ENCODE assay signal across 25 cellular contexts in genomic region chr6:156700440-156701057, GRCh38.
"Had no signal": no experiment of that assay in that cellular context is flagged by ENCODE, and none has a peak within 500 bp of the region (broad histone marks: within the 10 kb centered on the region; RNA-seq: fewer than 3 reads in every experiment).

No MANE protein-coding gene starts in this region.

- DNase-seq: activated CD4-positive, alpha-beta T cell treated with anti-CD3 and anti-CD28 coated beads for 4 hours; activated CD8-positive, alpha-beta memory T cell treated with anti-CD3 and anti-CD28 coated beads, Interleukin-2, amount 50 U/mL, for 4 hours; activated CD8-positive, alpha-beta T cell treated with anti-CD3 and anti-CD28 coated beads for 36 hours; activated gamma-delta T cell treated with Interleukin-2 at 50 U/mL for 16 hours; activated naive CD4-positive, alpha-beta T cell treated with anti-CD3 and anti-CD28 coated beads, Interleukin-2, amount 10 ng/mL, durations not matched to agents 7 days and 5 days; activated naive CD8-positive, alpha-beta T cell treated with anti-CD3 and anti-CD28 coated beads for 36 hours; activated T-cell treated with anti-CD3 and anti-CD28 coated beads, Interleukin-2, amount 50 U/mL, for 72 hours; central memory CD4-positive, alpha-beta T cell; NCI-H1092; NCI-H1417; NCI-H1694; NCI-H2029; NCI-H2107; NCI-H345; NCI-H510A; NCI-H69; NK-92 treated with Interleukin-12 subunit alpha and Interleukin-12 subunit beta, amount 100 ng/mL, for 24 hours; PC-3; SHP77; SW 1271 had no signal

- FAIRE-seq: bronchial epithelial cell, RCC 7860 had no signal

- H3K27ac ChIP-seq: SJSA1 had no signal

- H3K4me1 ChIP-seq: SJSA1 had no signal

- H3K27ac Mint-ChIP-seq: activated CD8-positive, alpha-beta T cell treated with anti-CD3 and anti-CD28 coated beads for 36 hours; activated naive CD4-positive, alpha-beta T cell treated with anti-CD3 and anti-CD28 coated beads, Interleukin-2, amount 10 ng/mL, durations not matched to agents 7 days and 5 days; activated naive CD8-positive, alpha-beta T cell treated with anti-CD3 and anti-CD28 coated beads for 36 hours; activated T-cell treated with anti-CD3 and anti-CD28 coated beads, Interleukin-2, amount 50 U/mL, for 72 hours; activated T-helper 2 cell treated with anti-CD3 and anti-CD28 coated beads, Interferon-gamma antibody, Interleukin-2, Interleukin-4, amounts not matched to agents 10 μg/mL and 5 μg/mL and 100 μg/mL, durations not matched to agents 14 hours and 24 hours and 36 hours; T-helper 2 cell treated with Interferon-gamma antibody and Interleukin-4, amounts not matched to agents 5 μg/mL and 100 μg/mL, for 36 hours had no signal

- H3K4me3 ChIP-seq: SJSA1 had no signal

- H3K36me3 ChIP-seq: SJSA1 had no signal

- H3K4me3 Mint-ChIP-seq: activated CD8-positive, alpha-beta T cell treated with anti-CD3 and anti-CD28 coated beads for 36 hours; activated naive CD4-positive, alpha-beta T cell treated with anti-CD3 and anti-CD28 coated beads, Interleukin-2, amount 10 ng/mL, durations not matched to agents 7 days and 5 days; activated naive CD8-positive, alpha-beta T cell treated with anti-CD3 and anti-CD28 coated beads for 36 hours; activated T-cell treated with anti-CD3 and anti-CD28 coated beads, Interleukin-2, amount 50 U/mL, for 72 hours; T-helper 2 cell treated with Interferon-gamma antibody and Interleukin-4, amounts not matched to agents 5 μg/mL and 100 μg/mL, for 36 hours had no signal

- H3K9me3 ChIP-seq: SJSA1 had no signal

- H3K9me3 Mint-ChIP-seq: activated CD8-positive, alpha-beta T cell treated with anti-CD3 and anti-CD28 coated beads for 36 hours; activated naive CD4-positive, alpha-beta T cell treated with anti-CD3 and anti-CD28 coated beads, Interleukin-2, amount 10 ng/mL, durations not matched to agents 7 days and 5 days; activated naive CD8-positive, alpha-beta T cell treated with anti-CD3 and anti-CD28 coated beads for 36 hours; activated T-cell treated with anti-CD3 and anti-CD28 coated beads, Interleukin-2, amount 50 U/mL, for 72 hours; activated T-helper 2 cell treated with anti-CD3 and anti-CD28 coated beads, Interferon-gamma antibody, Interleukin-2, Interleukin-4, amounts not matched to agents 10 μg/mL and 5 μg/mL and 100 μg/mL, durations not matched to agents 14 hours and 24 hours and 36 hours; T-helper 2 cell treated with Interferon-gamma antibody and Interleukin-4, amounts not matched to agents 5 μg/mL and 100 μg/mL, for 36 hours had no signal

- H3K36me3 Mint-ChIP-seq: activated naive CD4-positive, alpha-beta T cell treated with anti-CD3 and anti-CD28 coated beads, Interleukin-2, amount 10 ng/mL, durations not matched to agents 7 days and 5 days; activated naive CD8-positive, alpha-beta T cell treated with anti-CD3 and anti-CD28 coated beads for 36 hours had no signal

- H3K27me3 ChIP-seq: SJSA1 had no signal
